Comparison of ENCODE assay signal across 20 cellular contexts in the genomic region with DNA sequence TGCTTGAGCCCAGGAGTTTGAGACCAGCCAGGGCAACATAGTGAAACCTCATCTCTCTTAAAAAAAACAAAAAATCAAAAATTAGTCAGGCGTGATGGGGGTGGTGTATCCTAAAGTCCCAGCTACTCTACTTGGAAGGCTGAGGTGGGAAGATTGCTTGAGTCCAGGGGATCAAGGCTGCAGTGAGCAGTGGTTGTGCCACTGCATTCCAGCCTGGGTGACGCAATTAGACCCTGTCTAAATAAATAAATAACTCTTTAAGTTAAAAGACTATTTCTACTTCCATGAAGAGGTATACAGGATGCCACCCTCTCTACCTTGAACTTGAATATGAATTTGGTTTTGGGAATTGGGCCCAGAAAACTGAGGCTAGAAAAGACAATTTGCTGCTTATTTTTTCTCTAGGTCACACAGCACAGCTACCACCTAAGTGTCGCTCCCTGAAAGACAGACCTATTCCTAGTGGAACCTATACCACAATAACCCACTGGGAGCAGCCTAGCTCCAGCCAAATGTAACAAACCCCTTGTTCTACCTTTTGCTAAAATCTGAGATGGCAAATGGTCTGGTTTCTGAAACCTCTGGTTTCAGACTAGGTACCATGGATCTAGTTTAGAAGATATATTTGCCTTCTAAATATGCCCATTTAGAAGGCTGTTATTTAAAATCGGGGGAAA. TPM values are rescaled to one million over a fixed set of nuclear protein-coding genes. Genes with fewer than 3 reads are reported as not detected.
DNase-seq lines count a peak whose midpoint lies in the region; ATAC-seq and TF ChIP-seq lines count a peak whose summit lies in the region.
"Had no signal": no experiment of that assay in that cellular context is flagged by ENCODE, and none has a peak within 500 bp of the region (broad histone marks: within the 10 kb centered on the region; RNA-seq: fewer than 3 reads in every experiment).

No MANE protein-coding gene starts in this region.

- H3K27ac ChIP-seq in brain microvascular endothelial cell = no peak overlapping the region
- H3K27ac ChIP-seq: KMS-11, psoas muscle had no signal

- no peak for ATAC-seq in HG02981 (IDR thresholded peaks at IDR 0.05; ENCODE audit: unreplicated experiment)
- ATAC-seq: activated CD8-positive, alpha-beta memory T cell treated with anti-CD3 and anti-CD28 coated beads, Interleukin-2, amount 10 ng/mL, durations not matched to agents 7 days and 5 days; GM12878; psoas muscle had no signal

- no peaks in the 10 kb centered on the region for H3K36me3 ChIP-seq in brain microvascular endothelial cell (replicated peaks)

- in situ Hi-C loops in brain microvascular endothelial cell (cut with HindIII; ENCODE audit: low pct_ligation_motif_present, low sequenced_read_pairs) = no loop called here

- H3K4me3 ChIP-seq in brain microvascular endothelial cell (ENCODE audit: low read depth, low read length) = no peak overlapping the region
- H3K4me3 ChIP-seq: GM12878, psoas muscle had no signal

- TF ChIP-seq CTCF in LNCAP (IDR thresholded peaks at IDR 0.05) (peak; percentile 22; the same call in 1 of the 2 replicates), brain microvascular endothelial cell (IDR thresholded peaks at IDR 0.05; ENCODE audit: low read depth, low read length, missing control alignments) (peak; percentile 18)

- no peaks in the 10 kb centered on the region for H3K27me3 ChIP-seq in brain microvascular endothelial cell (replicated peaks)

- peak; percentile 14 for DNase-seq in ELF-1 (ENCODE audit: low read depth, low spot score)
- no peak for DNase-seq in brain microvascular endothelial cell
- peak; percentile 9 for DNase-seq in myocyte (ENCODE audit: low read depth)
- DNase-seq in DMS153 (lab: John Stamatoyannopoulos, UW) = no peak
- DNase-seq in activated naive CD4-positive, alpha-beta T cell treated with anti-CD3 and anti-CD28 coated beads, Interleukin-2, amount 50 U/mL, for 16 hours = no peak
- no peak for DNase-seq in cerebellar cortex (ENCODE audit: low spot score)
- DNase-seq: activated B cell treated with CpG ODN at 0.5 μM for 24 hours; activated CD8-positive, alpha-beta memory T cell treated with anti-CD3 and anti-CD28 coated beads, Interleukin-2, amount 10 ng/mL, durations not matched to agents 7 days and 5 days; activated naive CD4-positive, alpha-beta T cell; HFFc6; kidney glomerular epithelial cell; NCI-H1417 treated with DMSO at 0.1 percent for 48 hours; NCI-H446 treated with DMSO at 0.1 percent for 48 hours; psoas muscle had no signal

RNA-seq across cellular contexts. Expression of gene HMGCLL1, which starts 35.2 kb away (rescaled TPM):
- total RNA-seq in myocyte = not detected in 2 replicates
- polyA plus RNA-seq in myocyte (2012) = not detected
- total RNA-seq: activated B cell treated with CpG ODN at 0.5 μM for 24 hours; activated CD8-positive, alpha-beta memory T cell treated with anti-CD3 and anti-CD28 coated beads, Interleukin-2, amount 10 ng/mL, durations not matched to agents 7 days and 5 days; endothelial cell of umbilical vein; GM12878; HFFc6; RPMI7951 had no signal
- polyA plus RNA-seq: endothelial cell of umbilical vein, GM12878 had no signal

Comparison
In these comparisons a context has a peak if more than half of its experiments do, and no peak if none do; other contexts are left out.
1. DNase-seq: peak in ELF-1 (single experiment) and myocyte (single experiment); none in brain microvascular endothelial cell (single experiment), DMS153 (single experiment), activated naive CD4-positive, alpha-beta T cell treated with anti-CD3 and anti-CD28 coated beads, Interleukin-2, amount 50 U/mL, for 16 hours (single experiment) and cerebellar cortex (single experiment).